In the genomic region with DNA sequence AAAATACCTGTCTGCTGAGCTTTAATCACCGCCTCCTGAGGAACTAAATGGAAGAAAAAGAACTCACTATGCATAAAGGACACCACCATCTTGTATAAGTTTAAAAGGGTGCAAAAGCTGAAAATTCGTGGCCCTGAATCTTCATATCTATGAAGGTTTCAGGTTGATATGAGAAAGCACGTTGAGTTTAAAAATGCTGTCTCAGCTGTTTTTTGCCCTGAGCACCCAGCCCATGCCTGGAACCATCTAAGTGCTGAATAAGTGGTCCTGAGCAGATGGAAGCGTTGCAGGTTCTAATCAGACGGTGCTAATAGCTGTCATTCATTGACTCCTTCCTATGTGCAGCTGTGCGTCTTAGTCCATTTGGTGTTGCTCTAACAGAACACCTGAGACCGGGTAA, we compare ENCODE assay signal across 7 cellular contexts.
"Had no signal": no experiment of that assay in that cellular context is flagged by ENCODE, and none has a peak within 500 bp of the region (broad histone marks: within the 10 kb centered on the region; RNA-seq: fewer than 3 reads in every experiment).

No MANE protein-coding gene starts in this region.

- FAIRE-seq: H54 had no signal

- H3K27ac ChIP-seq: GM23248, HL-60 had no signal

- H3K4me3 ChIP-seq: GM23248 had no signal

- H2AFZ ChIP-seq: GM23248 had no signal

- DNase-seq: GM23248, GOT3, H9, HCEC 1CT, KG1 had no signal

- H3K9ac ChIP-seq: GM23248 had no signal
